Comparison of ENCODE assay signal across 12 cellular contexts in genomic region chr10:78042058-78042751, GRCh38. TPM values are rescaled to one million over a fixed set of nuclear protein-coding genes. Genes with fewer than 3 reads are reported as not detected.
DNase-seq lines count a peak whose midpoint lies in the region; ATAC-seq, FAIRE-seq and TF ChIP-seq lines count a peak whose summit lies in the region.
"Had no signal": no experiment of that assay in that cellular context is flagged by ENCODE, and none has a peak within 500 bp of the region (broad histone marks: within the 10 kb centered on the region; RNA-seq: fewer than 3 reads in every experiment).

No MANE protein-coding gene starts in this region.

- H3K4me2 ChIP-seq in BLaER1: 0 out of 2 replicates have a peak overlapping the region, but pooled peaks have one; percentile 6

- no peak overlapping the region for H3K4me3 ChIP-seq in BLaER1

- H3K36me3 Mint-ChIP-seq in immature natural killer cell: peaks cover 12 to 40% (median 18%) of the 10 kb centered on the region in 3 donors

- H3K9me3 Mint-ChIP-seq in immature natural killer cell: no peaks in the 10 kb centered on the region

- DNase-seq in GM12892 (ENCODE audit: insufficient read length) (no peak), immature natural killer cell (no peak), inferior parietal cortex (ENCODE audit: extremely low spot score) (no peak), 8988T (no peak)
- DNase-seq: mammary epithelial cell; stimulated activated CD4-positive, alpha-beta T cell treated with anti-CD3 and anti-CD28 coated beads, Interleukin-2, amount 100 ng/mL, for 24 hours; stimulated activated naive CD4-positive, alpha-beta T cell treated with Interleukin-2 at 50 U/mL for 16 hours had no signal

- H4K20me1 ChIP-seq in BLaER1: peaks cover 99% of the 10 kb centered on the region

- no peak overlapping the region for H3K4me3 Mint-ChIP-seq in immature natural killer cell

- no peak overlapping the region for H3K9ac ChIP-seq in BLaER1

- no peaks in the 10 kb centered on the region for H3K9me3 ChIP-seq in BLaER1

- H3K27ac Mint-ChIP-seq in immature natural killer cell: peak overlapping the region in 4 of 6 donors; percentile 11 to 73 (median 32)

- H3K27me3 ChIP-seq in BLaER1: no peaks in the 10 kb centered on the region

- H3K27ac ChIP-seq in BLaER1: no peak overlapping the region
- peak overlapping the region; percentile 24; the same call in 1 of the 2 replicates for H3K27ac ChIP-seq in VCaP

- no peak for TF ChIP-seq CTCF in VCaP (conservative IDR thresholded peaks at IDR 0.05)

- no peaks in the 10 kb centered on the region for H3K27me3 Mint-ChIP-seq in immature natural killer cell (ENCODE audit: low read depth in 3 of 3)

- peaks cover 68% of the 10 kb centered on the region for H3K4me1 ChIP-seq in BLaER1

- no peak for ATAC-seq in GM18873 (IDR thresholded peaks at IDR 0.05; ENCODE audit: low FRiP score, unreplicated experiment)

- FAIRE-seq in GM12892 (lab: Jason Lieb, UNC): no peak
- FAIRE-seq: D721Med, RCC 7860 had no signal

- peaks cover 74% of the 10 kb centered on the region for H3K36me3 ChIP-seq in BLaER1

- TF ChIP-seq POLR2A in GM12892 (IDR thresholded peaks at IDR 0.05; ENCODE audit: low read depth, low read length): peak; percentile 20; the same call in 1 of the 2 replicates

- peaks cover 26 to 46% of the 10 kb centered on the region in 2 donors for H3K4me1 Mint-ChIP-seq in immature natural killer cell

RNA-seq across cellular contexts. Expression of gene RPS24, which starts 8.5 kb away (rescaled TPM):
- 4,870 TPM for polyA plus RNA-seq in GM12892 (2012; ENCODE audit: missing spikeins)
- 1,000 to 10,000 TPM in 1 of 3 donors, 100 to 1,000 TPM in 2; 531 to 1,299 (median 721) TPM for polyA plus RNA-seq in immature natural killer cell

RNA-seq across cellular contexts. Expression of gene POLR3A, which starts 12.9 kb away (rescaled TPM):
- 7.5 TPM for polyA plus RNA-seq in GM12892 (2012; ENCODE audit: missing spikeins)
- polyA plus RNA-seq in immature natural killer cell: 10 to 100 TPM in 1 of 3 donors, 1 to 10 TPM in 2; 3.4 to 13.5 (median 5.8) TPM
